ENCODE assay signal across 28 cellular contexts in genomic region chr1:116338400-116338799, GRCh38.
"Had no signal": no experiment of that assay in that cellular context is flagged by ENCODE, and none has a peak within 500 bp of the region (broad histone marks: within the 10 kb centered on the region; RNA-seq: fewer than 3 reads in every experiment).

No MANE protein-coding gene starts in this region.

- H3K79me2 ChIP-seq: parathyroid adenoma had no signal

- H3K9me3 ChIP-seq: ovary, psoas muscle, spleen, suprapubic skin, testis, tibial artery, transverse colon, upper lobe of right lung, uterus had no signal

- H3K27ac ChIP-seq: neural progenitor cell, ovary, parathyroid adenoma, psoas muscle, skin epidermis, spleen, suprapubic skin, testis, tibial artery, transverse colon, upper lobe of right lung, uterus had no signal

- H3K27me3 ChIP-seq: neural progenitor cell, ovary, spleen, suprapubic skin, testis, tibial artery, transverse colon, upper lobe of right lung, uterus had no signal

- H3K4me3 ChIP-seq: neural progenitor cell, ovary, psoas muscle, skin epidermis, smooth muscle cell, spleen, suprapubic skin, testis, tibial artery, transverse colon, upper lobe of right lung, uterus had no signal

- ATAC-seq: natural killer cell; psoas muscle; right cardiac atrium; sciatic nerve; stimulated activated memory B cell treated with anti-CD40 and anti-IgM and Interleukin-4, amounts not matched to agents 10 μg/mL and 1 μg/mL and 100 μg/mL, for 72 hours; stimulated activated naive CD8-positive, alpha-beta T cell treated with anti-CD3 and anti-CD28 coated beads, Interleukin-15, amount 100 ng/mL, for 72 hours; stimulated activated naive CD8-positive, alpha-beta T cell treated with anti-CD3 and anti-CD28 coated beads, Interleukin-15, Interleukin-2, amounts not matched to agents 100 U/mL and 50 U/mL, for 24 hours; upper lobe of right lung had no signal

- DNase-seq: natural killer cell; occipital lobe; ovary; posterior cingulate gyrus; psoas muscle; right cardiac atrium; spleen; stimulated activated CD4-positive, alpha-beta T cell treated with anti-CD3 and anti-CD28 coated beads, Interleukin-12 subunit alpha, Interleukin-12 subunit beta, amount 100 ng/mL, for 4 hours; stimulated activated CD4-positive, alpha-beta T cell treated with anti-CD3 and anti-CD28 coated beads, Interleukin-1b, Interleukin-23, amount 100 ng/mL, for 48 hours; stimulated activated CD4-positive, alpha-beta T cell treated with anti-CD3 and anti-CD28 coated beads, Interleukin-4, amount 100 ng/mL, for 1 hour; stimulated activated CD4-positive, alpha-beta T cell treated with anti-CD3 and anti-CD28 coated beads, Interleukin-4, amount 100 ng/mL, for 4 hours; stimulated activated CD8-positive, alpha-beta memory T cell treated with anti-CD3 and anti-CD28 coated beads, Interleukin-4, amount 100 ng/mL, for 48 hours; stimulated activated naive CD4-positive, alpha-beta T cell; stimulated activated naive CD8-positive, alpha-beta T cell treated with anti-CD3 and anti-CD28 coated beads, Interleukin-15, amount 100 ng/mL, for 72 hours; stimulated activated naive CD8-positive, alpha-beta T cell treated with anti-CD3 and anti-CD28 coated beads, Interleukin-15, Interleukin-2, amounts not matched to agents 100 U/mL and 50 U/mL, for 24 hours; substantia nigra; testis; tibial artery; transverse colon; upper lobe of right lung; uterus had no signal

- H3K4me1 ChIP-seq: neural progenitor cell, psoas muscle, testis, tibial artery, uterus had no signal

- H3K9ac ChIP-seq: neural progenitor cell, parathyroid adenoma had no signal

- H3K4me2 ChIP-seq: neural progenitor cell, smooth muscle cell had no signal

- H2AFZ ChIP-seq: neural progenitor cell, parathyroid adenoma had no signal

- H3K36me3 ChIP-seq: neural progenitor cell, ovary, spleen, suprapubic skin, tibial artery, transverse colon, upper lobe of right lung, uterus had no signal
